ENCODE assay signal across 19 cellular contexts in genomic region chr18:43139288-43139946, GRCh38. TPM values are rescaled to one million over a fixed set of nuclear protein-coding genes. Genes with fewer than 3 reads are reported as not detected.
DNase-seq lines count a peak whose midpoint lies in the region; ATAC-seq and TF ChIP-seq lines count a peak whose summit lies in the region.
"Had no signal": no experiment of that assay in that cellular context is flagged by ENCODE, and none has a peak within 500 bp of the region (broad histone marks: within the 10 kb centered on the region; RNA-seq: fewer than 3 reads in every experiment).

No MANE protein-coding gene starts in this region.

- peak overlapping the region; percentile 50 for H3K9ac ChIP-seq in neuronal stem cell (ENCODE audit: low read depth, low read length, poor library complexity)

- H2BK15ac ChIP-seq in neuronal stem cell (ENCODE audit: low read length): no peak overlapping the region

- no peaks in the 10 kb centered on the region for H3K79me1 ChIP-seq in neuronal stem cell (ENCODE audit: low read depth, low read length)

- H2BK120ac ChIP-seq in neuronal stem cell (ENCODE audit: low read depth, low read length): no peak overlapping the region

- DNase-seq in GM23338 (ENCODE audit: low spot score) (peak; percentile 8), neuronal stem cell (ENCODE audit: low spot score) (no peak), DMS114 treated with DMSO at 0.1 percent for 48 hours (lab: John Stamatoyannopoulos, UW; ENCODE audit: unreplicated experiment) (no peak), GF-D8 (lab: John Stamatoyannopoulos, UW) (no peak)
- DNase-seq: C1 segment of cervical spinal cord; Caco-2; CD4-positive, CD25-positive, alpha-beta regulatory T cell; CD8-positive, alpha-beta T cell; DMS79; EL; GDM1; GOT3; HFFc6 had no signal

- H3K4me3 Mint-ChIP-seq in GM23338: no peak overlapping the region
- H3K4me3 Mint-ChIP-seq: CD4-positive, CD25-positive, alpha-beta regulatory T cell; CD8-positive, alpha-beta T cell; HFFc6 had no signal

- H3K4me2 ChIP-seq in GM23338 (no peak overlapping the region), neuronal stem cell (ENCODE audit: insufficient read depth, low read length, poor library complexity, severe bottlenecking) (no peak overlapping the region)

- H3K18ac ChIP-seq in neuronal stem cell (ENCODE audit: low read length): peak overlapping the region; percentile 80

- TF ChIP-seq CTCF in C4-2B (conservative IDR thresholded peaks at IDR 0.05) (no peak), GM23338 (conservative IDR thresholded peaks at IDR 0.05; ENCODE audit: low read depth in 2 of 2) (no peak)

- no peak for ATAC-seq in GM23338
- no peak for ATAC-seq in HG03139 (IDR thresholded peaks at IDR 0.05; ENCODE audit: unreplicated experiment)
- ATAC-seq: CD8-positive, alpha-beta T cell had no signal

- H3K14ac ChIP-seq in neuronal stem cell (ENCODE audit: low read length): peak overlapping the region; percentile 38

- peaks cover 8% of the 10 kb centered on the region; the same call in 1 of the 2 replicates for H3K9me2 ChIP-seq in GM23338 (ENCODE audit: insufficient read depth)

- no peaks in the 10 kb centered on the region for H3F3A ChIP-seq in GM23338 (replicated peaks; ENCODE audit: low read depth)

- no peak overlapping the region for H2BK12ac ChIP-seq in neuronal stem cell (ENCODE audit: low read length)

- no peaks in the 10 kb centered on the region for H3K9me3 ChIP-seq in neuronal stem cell (replicated peaks in 1 of 2; ENCODE audit: control insufficient read depth in 2 of 2, insufficient read depth in 1 of 2, low read depth in 1 of 2, low read length in 2 of 2)
- H3K9me3 ChIP-seq: Caco-2 had no signal

- H3K27ac ChIP-seq in C4-2B (peak overlapping the region; percentile 48), GM23338 (ENCODE audit: low read depth) (no peak overlapping the region), neuronal stem cell (replicated peaks; ENCODE audit: low read length) (no peak overlapping the region)

- peak overlapping the region; percentile 43 for H4K8ac ChIP-seq in neuronal stem cell (ENCODE audit: low read depth, low read length)

- H3K4me3 ChIP-seq in GM23338 (no peak overlapping the region), neuronal stem cell (ENCODE audit: low read length in 2 of 2) (no peak overlapping the region)
- H3K4me3 ChIP-seq: HAP-1 had no signal

- no peak overlapping the region for H3K23ac ChIP-seq in neuronal stem cell (ENCODE audit: low read depth, low read length, poor library complexity)

- H3K4me1 ChIP-seq in GM23338 (ENCODE audit: insufficient read depth): no peaks in the 10 kb centered on the region
- no peaks in the 10 kb centered on the region for H3K4me1 ChIP-seq in neuronal stem cell (ENCODE audit: control insufficient read depth in 2 of 2, insufficient read depth in 1 of 2, low read depth in 1 of 2, low read length in 2 of 2)
- H3K4me1 ChIP-seq: Caco-2 had no signal

- no CpG with 5 or more reads among the region's 21 CpGs for WGBS in neuronal stem cell (ENCODE audit: extremely low coverage in 2 of 2, insufficient read length in 2 of 2, insufficient replicate concordance in 1 of 2), 2 donors

- no peaks in the 10 kb centered on the region for H3K36me3 ChIP-seq in GM23338 (ENCODE audit: insufficient read depth)
- no peaks in the 10 kb centered on the region for H3K36me3 ChIP-seq in neuronal stem cell (replicated peaks in 1 of 2; ENCODE audit: control insufficient read depth in 2 of 2, insufficient read depth in 2 of 2, low read length in 2 of 2)
- H3K36me3 ChIP-seq: HAP-1 had no signal

- no peak overlapping the region for H2BK5ac ChIP-seq in neuronal stem cell (ENCODE audit: low read length)

- peaks cover 25% of the 10 kb centered on the region for H3K36me3 Mint-ChIP-seq in GM23338 (ENCODE audit: low read depth)
- H3K36me3 Mint-ChIP-seq: CD4-positive, CD25-positive, alpha-beta regulatory T cell; CD8-positive, alpha-beta T cell had no signal

- peaks cover 1% of the 10 kb centered on the region for H3K27me3 Mint-ChIP-seq in GM23338 (ENCODE audit: insufficient read depth, low read depth, poor library complexity)
- H3K27me3 Mint-ChIP-seq: CD4-positive, CD25-positive, alpha-beta regulatory T cell had no signal

- H3K27ac Mint-ChIP-seq in GM23338: no peak overlapping the region
- H3K27ac Mint-ChIP-seq: CD4-positive, CD25-positive, alpha-beta regulatory T cell; CD8-positive, alpha-beta T cell; HFFc6 had no signal

- H4K91ac ChIP-seq in neuronal stem cell (ENCODE audit: low read depth, low read length, poor library complexity): no peak overlapping the region

- no peaks in the 10 kb centered on the region for H3K27me3 ChIP-seq in GM23338 (ENCODE audit: insufficient read depth)
- no peaks in the 10 kb centered on the region for H3K27me3 ChIP-seq in neuronal stem cell (ENCODE audit: control insufficient read depth in 3 of 3, insufficient read depth in 3 of 3, low read depth in 1 of 3, low read length in 3 of 3)

- H3K79me2 ChIP-seq in GM23338 (replicated peaks; ENCODE audit: insufficient read depth): no peaks in the 10 kb centered on the region

- no peaks in the 10 kb centered on the region for H3K4me1 Mint-ChIP-seq in GM23338
- H3K4me1 Mint-ChIP-seq: CD4-positive, CD25-positive, alpha-beta regulatory T cell had no signal

- H4K20me1 ChIP-seq in GM23338 (replicated peaks; ENCODE audit: insufficient read depth): no peaks in the 10 kb centered on the region

- H2AK5ac ChIP-seq in neuronal stem cell (ENCODE audit: low read depth, low read length): peak overlapping the region; percentile 26

- H2AFZ ChIP-seq in GM23338: no peak overlapping the region; the same call in 1 of the 2 replicates
- no peak overlapping the region for H2AFZ ChIP-seq in neuronal stem cell (ENCODE audit: low read length)

- no peak overlapping the region for H3K4ac ChIP-seq in neuronal stem cell (ENCODE audit: low read length)

- H3K9me3 Mint-ChIP-seq in GM23338: peaks cover 25% of the 10 kb centered on the region

TF ChIP-seq in GM23338, 12 proteins besides CTCF, POLR2A, EP300 and RAD21:
- no peak for TF ChIP-seq NANOG (IDR thresholded peaks at IDR 0.05; ENCODE audit: borderline replicate concordance)

RNA-seq across cellular contexts. Expression of gene RIT2, which starts 23.9 kb away (rescaled TPM):
- 0.70 and 1.9 TPM in 2 replicates for total RNA-seq in GM23338 (2014; rRNA removed; shearing (Covaris generic))
- polyA plus RNA-seq in GM23338 (2016; fragmentation: Nextera tagmentation; extraction: Ambion mirVana): 8.8 and 9.5 TPM in 2 replicates
- polyA plus RNA-seq in neuronal stem cell (2013, experiment 1 of 2): not detected
- polyA plus RNA-seq in neuronal stem cell (2013, experiment 2 of 2): not detected
- total RNA-seq: A172; A673; Caco-2; CD4-positive, CD25-positive, alpha-beta regulatory T cell; CD8-positive, alpha-beta T cell; HFFc6 had no signal
- polyA plus RNA-seq: BJ; CD4-positive, CD25-positive, alpha-beta regulatory T cell had no signal
